In the genomic region with DNA sequence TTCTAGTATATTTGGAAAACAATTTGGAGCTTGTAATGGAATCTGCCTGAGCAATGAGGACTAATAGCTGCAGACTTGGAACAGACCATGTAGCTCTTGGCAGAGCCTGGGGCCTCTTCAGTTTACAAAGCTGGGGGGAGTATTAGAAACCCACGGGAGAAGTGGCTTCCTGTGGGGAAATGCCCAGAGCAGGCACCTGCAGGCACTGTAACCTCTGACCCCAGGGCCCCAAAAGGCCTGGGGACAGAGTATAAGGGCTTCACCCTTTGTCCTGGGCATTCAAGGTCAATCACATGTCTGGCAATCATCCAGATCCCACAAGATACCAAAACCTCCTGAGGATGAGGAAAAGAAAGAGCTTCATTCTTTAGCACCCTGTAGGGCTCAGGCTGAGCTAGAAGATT, we compare ENCODE assay signal across 10 cellular contexts. TPM values are rescaled to one million over a fixed set of nuclear protein-coding genes. Genes with fewer than 3 reads are reported as not detected.
DNase-seq lines count a peak whose midpoint lies in the region; TF ChIP-seq lines count a peak whose summit lies in the region.
"Had no signal": no experiment of that assay in that cellular context is flagged by ENCODE, and none has a peak within 500 bp of the region (broad histone marks: within the 10 kb centered on the region; RNA-seq: fewer than 3 reads in every experiment).

No MANE protein-coding gene starts in this region.

- H4K91ac ChIP-seq in trophoblast cell (ENCODE audit: low read depth, low read length) = no peak overlapping the region

- no peak overlapping the region for H3K27ac Mint-ChIP-seq in activated naive CD4-positive, alpha-beta T cell treated with anti-CD3 and anti-CD28 coated beads, Interleukin-2, amount 10 ng/mL, durations not matched to agents 7 days and 5 days

- H3K79me1 ChIP-seq in trophoblast cell (ENCODE audit: low read length) = peaks cover 6% of the 10 kb centered on the region

- H3K9me3 Mint-ChIP-seq in activated naive CD4-positive, alpha-beta T cell treated with anti-CD3 and anti-CD28 coated beads, Interleukin-2, amount 10 ng/mL, durations not matched to agents 7 days and 5 days = no peaks in the 10 kb centered on the region

- H4K8ac ChIP-seq in trophoblast cell (ENCODE audit: low read depth, low read length) = no peak overlapping the region

- H3K36me3 Mint-ChIP-seq in activated naive CD4-positive, alpha-beta T cell treated with anti-CD3 and anti-CD28 coated beads, Interleukin-2, amount 10 ng/mL, durations not matched to agents 7 days and 5 days = no peaks in the 10 kb centered on the region

- no peak overlapping the region for H2BK12ac ChIP-seq in trophoblast cell (ENCODE audit: low read length)

- no peak overlapping the region for H3K18ac ChIP-seq in trophoblast cell (ENCODE audit: low read length)

- H2AK5ac ChIP-seq in trophoblast cell (ENCODE audit: low read length) = no peak overlapping the region

- no peak overlapping the region for H3K4me3 ChIP-seq in AG09309 (ENCODE audit: control insufficient read depth, low read depth, low read length)
- H3K4me3 ChIP-seq in parathyroid adenoma (ENCODE audit: low read depth, low read length) = no peak overlapping the region
- no peak overlapping the region for H3K4me3 ChIP-seq in trophoblast cell (ENCODE audit: low read depth, low read length)
- H3K4me3 ChIP-seq: HAP-1 had no signal

- H2AFZ ChIP-seq in parathyroid adenoma = peak overlapping the region; percentile 67
- no peak overlapping the region for H2AFZ ChIP-seq in trophoblast cell (ENCODE audit: insufficient read depth, low read length, poor library complexity)

- no peaks in the 10 kb centered on the region for H3K36me3 ChIP-seq in parathyroid adenoma (ENCODE audit: control insufficient read depth, insufficient read depth, low read length)
- no peaks in the 10 kb centered on the region for H3K36me3 ChIP-seq in trophoblast cell (ENCODE audit: control insufficient read depth in 1 of 2, insufficient read depth in 2 of 2, low read length in 2 of 2)
- H3K36me3 ChIP-seq: HAP-1 had no signal

- no CpG with 5 or more reads among the region's 1 CpG for WGBS in trophoblast cell (ENCODE audit: extremely low coverage, insufficient coverage, insufficient read length)

- H3K4me1 Mint-ChIP-seq in activated naive CD4-positive, alpha-beta T cell treated with anti-CD3 and anti-CD28 coated beads, Interleukin-2, amount 10 ng/mL, durations not matched to agents 7 days and 5 days = peaks cover 26% of the 10 kb centered on the region

- no peak overlapping the region for H3K14ac ChIP-seq in trophoblast cell (ENCODE audit: low read length)

- no peaks in the 10 kb centered on the region for H3K27me3 Mint-ChIP-seq in activated naive CD4-positive, alpha-beta T cell treated with anti-CD3 and anti-CD28 coated beads, Interleukin-2, amount 10 ng/mL, durations not matched to agents 7 days and 5 days

- H3K9ac ChIP-seq in parathyroid adenoma (no peak overlapping the region), trophoblast cell (ENCODE audit: low read length) (no peak overlapping the region)

- H3K4me2 ChIP-seq in parathyroid adenoma (ENCODE audit: low read length) (peak overlapping the region; percentile 36), trophoblast cell (ENCODE audit: low read length) (no peak overlapping the region)

- no peak overlapping the region for H3K23ac ChIP-seq in trophoblast cell (ENCODE audit: low read length)

- no peaks in the 10 kb centered on the region for H3K9me3 ChIP-seq in parathyroid adenoma (ENCODE audit: control insufficient read depth, low read length)
- H3K9me3 ChIP-seq in trophoblast cell (ENCODE audit: insufficient read depth, low read depth, low read length) = peaks cover 1% of the 10 kb centered on the region
- H3K9me3 ChIP-seq: HAP-1 had no signal

- H3K4ac ChIP-seq in trophoblast cell (ENCODE audit: low read depth, low read length) = no peak overlapping the region

- TF ChIP-seq CTCF in AG09309 (IDR thresholded peaks at IDR 0.05; ENCODE audit: control insufficient read depth, insufficient read depth, low read depth, low read length, missing control alignments) (no peak), parathyroid adenoma (IDR thresholded peaks at IDR 0.05) (no peak)

- H4K12ac ChIP-seq in trophoblast cell (ENCODE audit: low read depth, low read length) = no peak overlapping the region

- no peak overlapping the region for H2BK5ac ChIP-seq in trophoblast cell (ENCODE audit: low read depth, low read length, poor library complexity)

- no peak overlapping the region for H2BK120ac ChIP-seq in trophoblast cell (ENCODE audit: insufficient read depth, low read length, poor library complexity)

- H3K4me1 ChIP-seq in parathyroid adenoma = peaks cover 15% of the 10 kb centered on the region
- peaks cover 11 to 12% of the 10 kb centered on the region in 2 experiments for H3K4me1 ChIP-seq in trophoblast cell (ENCODE audit: control insufficient read depth in 1 of 2, insufficient read depth in 2 of 2, low read length in 2 of 2)
- H3K4me1 ChIP-seq: HAP-1 had no signal

- no peaks in the 10 kb centered on the region for H3K27me3 ChIP-seq in parathyroid adenoma (ENCODE audit: control insufficient read depth, insufficient read depth, low read length)
- H3K27me3 ChIP-seq in trophoblast cell (ENCODE audit: insufficient read depth, low read length) = no peaks in the 10 kb centered on the region

- H3K79me2 ChIP-seq in parathyroid adenoma (peaks cover 20% of the 10 kb centered on the region), trophoblast cell (ENCODE audit: control insufficient read depth, insufficient read depth, low read length, poor library complexity) (no peaks in the 10 kb centered on the region)

- CTCF ChIA-PET in activated naive CD4-positive, alpha-beta T cell treated with anti-CD3 and anti-CD28 coated beads, Interleukin-2, amount 10 ng/mL, durations not matched to agents 7 days and 5 days (lab: Charles Lee) = interaction anchor here (0.6 to 0.7 kb wide), 4 partner anchors 9 to 437 kb away, joined by 3 to 5 read pairs (median 3); no protein-coding TSS in a partner anchor

- DNase-seq in AG09309 (ENCODE audit: low read depth) (peak; percentile 44), RPMI8226 (peak; percentile 26), fibroblast of the conjunctiva (ENCODE audit: low read depth) (peak; percentile 81), trophoblast cell (no peak)
- DNase-seq in stimulated activated naive CD4-positive, alpha-beta T cell (lab: John Stamatoyannopoulos, UW) = no peak
- no peak for DNase-seq in stimulated activated naive CD4-positive, alpha-beta T cell treated with Interleukin-2 at 50 U/mL for 16 hours (lab: John Stamatoyannopoulos, UW)
- no peak for DNase-seq in activated naive CD4-positive, alpha-beta T cell treated with anti-CD3 and anti-CD28 coated beads, Interleukin-2, amount 10 ng/mL, durations not matched to agents 7 days and 5 days
- DNase-seq: NCI-H1417 had no signal

- H3K4me3 Mint-ChIP-seq in activated naive CD4-positive, alpha-beta T cell treated with anti-CD3 and anti-CD28 coated beads, Interleukin-2, amount 10 ng/mL, durations not matched to agents 7 days and 5 days = no peak overlapping the region

- H3K27ac ChIP-seq in parathyroid adenoma (peak overlapping the region; percentile 70), trophoblast cell (ENCODE audit: low read depth, low read length) (no peak overlapping the region)

RNA-seq across cellular contexts. Expression of a gene that starts 19.4 kb away (rescaled TPM):
- 27.2 and 27.9 TPM in 2 replicates for polyA plus RNA-seq in trophoblast cell (2013)

RNA-seq across cellular contexts. Expression of a gene that starts 49.7 kb away (rescaled TPM):
- polyA plus RNA-seq in trophoblast cell (2013) = 94.2 and 104 TPM in 2 replicates

Comparison
In these comparisons a context has a peak if more than half of its experiments do, and no peak if none do; other contexts are left out.
1. DNase-seq: peak in AG09309 (single experiment), RPMI8226 (single experiment) and fibroblast of the conjunctiva (single experiment); none in stimulated activated naive CD4-positive, alpha-beta T cell (0 of 6), stimulated activated naive CD4-positive, alpha-beta T cell treated with Interleukin-2 at 50 U/mL for 16 hours (single experiment), activated naive CD4-positive, alpha-beta T cell treated with anti-CD3 and anti-CD28 coated beads, Interleukin-2, amount 10 ng/mL, durations not matched to agents 7 days and 5 days (single experiment) and trophoblast cell (0 of 2).